ENCODE assay signal across 8 cellular contexts in the genomic region with DNA sequence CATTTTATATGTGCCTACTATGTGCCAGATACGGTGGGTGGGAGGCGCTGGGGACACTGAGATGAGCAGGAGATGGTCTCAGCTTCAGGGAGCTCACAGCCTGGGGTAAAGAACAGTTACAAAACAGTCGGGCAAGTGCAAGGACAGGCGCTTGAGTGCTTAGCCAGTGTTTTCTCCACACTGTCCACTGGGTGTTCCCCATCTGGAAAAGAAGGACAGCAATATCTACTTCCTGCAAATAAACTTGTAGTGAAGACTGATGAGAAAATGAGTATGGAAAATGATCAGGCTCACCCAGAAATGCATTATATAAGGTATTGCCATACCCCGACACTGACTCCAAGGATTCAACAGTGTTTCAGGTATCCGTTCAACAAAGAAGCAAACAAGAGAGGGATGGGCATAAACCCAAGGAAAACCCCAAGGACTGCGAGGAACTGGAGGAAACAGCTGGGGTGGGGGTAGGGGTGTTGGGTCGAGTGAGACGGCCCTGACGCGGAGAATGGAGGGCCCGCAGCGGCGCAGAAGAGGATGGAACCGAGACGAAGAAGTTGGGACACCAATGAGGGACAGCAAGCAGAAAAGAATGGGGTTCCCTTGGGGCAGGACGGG. TPM values are rescaled to one million over a fixed set of nuclear protein-coding genes. Genes with fewer than 3 reads are reported as not detected.
DNase-seq lines count a peak whose midpoint lies in the region; ATAC-seq, FAIRE-seq and TF ChIP-seq lines count a peak whose summit lies in the region.

No MANE protein-coding gene starts in this region.

- peaks cover 2% of the 10 kb centered on the region for H3K36me3 Mint-ChIP-seq in activated naive CD4-positive, alpha-beta T cell treated with anti-CD3 and anti-CD28 coated beads, Interleukin-2, amount 10 ng/mL, durations not matched to agents 7 days and 5 days

- peaks cover 3 to 19% (median 8%) of the 10 kb centered on the region in 4 experiments; a peak in 5 of 7 replicates for H3K27me3 ChIP-seq in H1 (replicated peaks in 1 of 4; ENCODE audit: control insufficient read depth in 3 of 4, extremely low read depth in 1 of 4, insufficient read depth in 3 of 4, low read length in 3 of 4)
- no peaks in the 10 kb centered on the region for H3K27me3 ChIP-seq in upper lobe of right lung

- no peak for DNase-seq in activated naive CD4-positive, alpha-beta T cell treated with anti-CD3 and anti-CD28 coated beads, Interleukin-2, amount 10 ng/mL, durations not matched to agents 7 days and 5 days
- DNase-seq in activated naive CD4-positive, alpha-beta T cell treated with anti-CD3 and anti-CD28 coated beads, Interleukin-2, amount 50 U/mL, for 16 hours: no peak
- DNase-seq in RCC 7860 (ENCODE audit: low spot score) (peak; percentile 32), H1 (ENCODE audit: low read depth in 1 of 2, low spot score in 2 of 2) (no peak), upper lobe of right lung (no peak), NCI-H446 treated with DMSO at 0.1 percent for 48 hours (lab: John Stamatoyannopoulos, UW) (no peak)

- H3K18ac ChIP-seq in H1 (ENCODE audit: extremely low read depth, low read length): no peak overlapping the region

- no peak overlapping the region for H2BK5ac ChIP-seq in H1 (ENCODE audit: low read depth, low read length)

- no peak overlapping the region for H2AFZ ChIP-seq in H1 (ENCODE audit: low read length)

- peaks cover 0 to 27% of the 10 kb centered on the region in 2 experiments; a peak in 2 of 4 replicates for H3K79me2 ChIP-seq in H1 (ENCODE audit: control insufficient read depth in 1 of 2, insufficient read depth in 2 of 2, low read length in 2 of 2)

- H3K27me3 Mint-ChIP-seq in activated naive CD4-positive, alpha-beta T cell treated with anti-CD3 and anti-CD28 coated beads, Interleukin-2, amount 10 ng/mL, durations not matched to agents 7 days and 5 days: peaks cover 12% of the 10 kb centered on the region

- H3K9me3 Mint-ChIP-seq in activated naive CD4-positive, alpha-beta T cell treated with anti-CD3 and anti-CD28 coated beads, Interleukin-2, amount 10 ng/mL, durations not matched to agents 7 days and 5 days: no peaks in the 10 kb centered on the region

- 23% methylated on average over 7 of the region's 17 CpGs; no CpG with 5 or more reads in 1 of the 2 experiments for WGBS in H1 (ENCODE audit: extremely low coverage in 1 of 2, insufficient coverage in 1 of 2, insufficient read length in 1 of 2, insufficient replicate concordance in 2 of 2, low coverage in 1 of 2, low lambda C conversion rate in 2 of 2, missing lambda C conversion rate in 1 of 2), 2 experiments
- WGBS in mesodermal cell (ENCODE audit: insufficient coverage in 2 of 2), 2 experiments: 2% methylated on average over 11 of the region's 17 CpGs; no CpG with 5 or more reads in 1 of the 2 experiments

- no peak for TF ChIP-seq POLR2A in H1 (IDR thresholded peaks at IDR 0.05; ENCODE audit: control extremely low read depth in 1 of 2, low read depth in 2 of 2, low read length in 2 of 2)

- no peak overlapping the region for H3K23ac ChIP-seq in H1 (ENCODE audit: insufficient read length)

- TF ChIP-seq CTCF in H1 (IDR thresholded peaks at IDR 0.05; ENCODE audit: control extremely low read depth in 1 of 3, insufficient read depth in 1 of 3, low read depth in 1 of 3, low read length in 3 of 3) (no peak), upper lobe of right lung (IDR thresholded peaks at IDR 0.05) (no peak)

- no peak for TF ChIP-seq RAD21 in H1 (IDR thresholded peaks at IDR 0.05 in 1 of 2, conservative IDR thresholded peaks at IDR 0.05 in 1 of 2; ENCODE audit: low read depth in 2 of 2, low read length in 2 of 2)

- no peak for TF ChIP-seq EP300 in H1 (IDR thresholded peaks at IDR 0.05; ENCODE audit: borderline replicate concordance in 1 of 2, low read depth in 2 of 2, low read length in 2 of 2)

- no peak overlapping the region for H2BK15ac ChIP-seq in H1 (ENCODE audit: low read length)

- peak; percentile 12 for FAIRE-seq in RCC 7860 (lab: Jason Lieb, UNC)
- no peak for FAIRE-seq in H1 (lab: Jason Lieb, UNC)

- H3K23me2 ChIP-seq in H1 (ENCODE audit: low read depth, low read length): peaks cover 4% of the 10 kb centered on the region; the same call in 1 of the 2 replicates

- H3K36me3 ChIP-seq in H1 (ENCODE audit: control insufficient read depth in 2 of 4, insufficient read depth in 4 of 4, low read length in 3 of 4) (no peaks in the 10 kb centered on the region), mesodermal cell (ENCODE audit: control insufficient read depth, insufficient read depth, low read length) (peaks cover 10% of the 10 kb centered on the region), upper lobe of right lung (no peaks in the 10 kb centered on the region)

- peak overlapping the region; percentile 91 for H3K4me3 Mint-ChIP-seq in activated naive CD4-positive, alpha-beta T cell treated with anti-CD3 and anti-CD28 coated beads, Interleukin-2, amount 10 ng/mL, durations not matched to agents 7 days and 5 days

- H2BK120ac ChIP-seq in H1 (replicated peaks; ENCODE audit: low read depth, low read length): no peak overlapping the region

- peaks cover 2 to 3% of the 10 kb centered on the region in 2 experiments for H4K20me1 ChIP-seq in H1 (replicated peaks in 1 of 2; ENCODE audit: control insufficient read depth in 1 of 2, insufficient read depth in 2 of 2, low read length in 2 of 2)

- no peak overlapping the region for H2AK5ac ChIP-seq in H1 (ENCODE audit: low read depth, low read length)

- ATAC-seq in upper lobe of right lung (peak; percentile 57), GM19467 (IDR thresholded peaks at IDR 0.05; ENCODE audit: unreplicated experiment) (no peak)

- no peak overlapping the region for H2BK20ac ChIP-seq in H1 (ENCODE audit: low read length)

- H3K56ac ChIP-seq in H1 (replicated peaks; ENCODE audit: insufficient read length, low read depth, low read length): no peak overlapping the region

- H3K9ac ChIP-seq in H1 (replicated peaks in 1 of 4; ENCODE audit: extremely low read depth in 1 of 4, low read depth in 3 of 4, low read length in 3 of 4): peak overlapping the region in 3 of 4 experiments; percentile 25 to 63 (median 47); a peak in 5 of 7 replicates

- no peak overlapping the region for H2BK12ac ChIP-seq in H1 (ENCODE audit: low read depth, low read length)

- CTCF ChIA-PET in activated naive CD4-positive, alpha-beta T cell treated with anti-CD3 and anti-CD28 coated beads, Interleukin-2, amount 10 ng/mL, durations not matched to agents 7 days and 5 days (lab: Charles Lee): no interaction called here
- CTCF ChIA-PET in H1 (lab: Charles Lee; ENCODE audit: partially characterized antibody): no interaction called here

- H3K4me3 ChIP-seq in H1 (ENCODE audit: extremely low read depth in 1 of 4, insufficient read depth in 2 of 4, low read depth in 3 of 4, low read length in 4 of 4): peak overlapping the region; percentile 55 to 84 (median 68)
- H3K4me3 ChIP-seq in mesodermal cell (ENCODE audit: extremely low read depth, insufficient read depth, low read length, poor library complexity, severe bottlenecking): peak overlapping the region; percentile 61
- peak overlapping the region; percentile 66 for H3K4me3 ChIP-seq in upper lobe of right lung

- H3K4ac ChIP-seq in H1 (replicated peaks; ENCODE audit: insufficient read length, low read depth, low read length): no peak overlapping the region

- no peak overlapping the region for H3K14ac ChIP-seq in H1 (ENCODE audit: insufficient read length)

- H3K27ac Mint-ChIP-seq in activated naive CD4-positive, alpha-beta T cell treated with anti-CD3 and anti-CD28 coated beads, Interleukin-2, amount 10 ng/mL, durations not matched to agents 7 days and 5 days: peak overlapping the region; percentile 68

- H3K4me1 ChIP-seq in H1 (replicated peaks in 1 of 4; ENCODE audit: control insufficient read depth in 3 of 4, insufficient read depth in 4 of 4, low read length in 3 of 4): peaks cover 0 to 11% (median 2%) of the 10 kb centered on the region in 4 experiments; a peak in 3 of 7 replicates
- H3K4me1 ChIP-seq in mesodermal cell (ENCODE audit: control insufficient read depth, insufficient read depth, low read length, poor library complexity, severe bottlenecking): peaks cover 13% of the 10 kb centered on the region
- no peaks in the 10 kb centered on the region for H3K4me1 ChIP-seq in upper lobe of right lung

- no peak overlapping the region for H4K5ac ChIP-seq in H1 (ENCODE audit: insufficient read length, low read depth, low read length)

- no peak overlapping the region for H4K91ac ChIP-seq in H1 (replicated peaks; ENCODE audit: insufficient read length, low read length)

- H3K4me2 ChIP-seq in H1 (ENCODE audit: insufficient read depth in 1 of 2, low read depth in 2 of 2, low read length in 2 of 2): peak overlapping the region; percentile 73 to 75

- no peaks in the 10 kb centered on the region for H3K9me3 ChIP-seq in H1 (ENCODE audit: insufficient read depth in 2 of 2, low read depth in 1 of 2, low read length in 1 of 2)
- no peaks in the 10 kb centered on the region for H3K9me3 ChIP-seq in mesodermal cell (ENCODE audit: control insufficient read depth, low read length)
- H3K9me3 ChIP-seq in upper lobe of right lung: no peaks in the 10 kb centered on the region

- no peaks in the 10 kb centered on the region for H3K79me1 ChIP-seq in H1 (ENCODE audit: low read depth, low read length)

- intact Hi-C loops in upper lobe of right lung (cut with DNase I): no loop called here

- H3K27ac ChIP-seq in H1 (ENCODE audit: low read depth, low read length) (no peak overlapping the region), mesodermal cell (ENCODE audit: low read depth, low read length, severe bottlenecking) (no peak overlapping the region), upper lobe of right lung (peak overlapping the region; percentile 30)

- POLR2A ChIA-PET in H1 (lab: Charles Lee; ENCODE audit: partially characterized antibody): no interaction called here

- H3K4me1 Mint-ChIP-seq in activated naive CD4-positive, alpha-beta T cell treated with anti-CD3 and anti-CD28 coated beads, Interleukin-2, amount 10 ng/mL, durations not matched to agents 7 days and 5 days: peaks cover 30% of the 10 kb centered on the region

- H4K8ac ChIP-seq in H1 (ENCODE audit: extremely low read depth, insufficient read depth, low read length): no peak overlapping the region

RNA-seq across cellular contexts. Expression of a gene that starts 0.8 kb away (rescaled TPM):
- total RNA-seq in H1 (2021; fragmentation: NEBNext Ultra II Directional; extraction: Animal tissue kit (Norgen Biotek cat#: 25700)): 15.0 and 20.8 TPM in 2 replicates
- polyA plus RNA-seq in H1 (2011; rRNA removed): 20.8 and 26.5 TPM in 2 replicates
- 18.3 TPM for polyA plus RNA-seq in H1 (2011; cell fraction: cytosol; rRNA removed)
- polyA plus RNA-seq in H1 (2011; cell fraction: nucleus; rRNA removed): 17.6 TPM
- polyA plus RNA-seq in H1 (2012, experiment 1 of 2): 17.0 to 19.0 TPM (median 18.3 TPM) in 4 replicates
- 10.9 TPM for polyA plus RNA-seq in H1 (2012, experiment 2 of 2)
- polyA plus RNA-seq in H1 (2013, experiment 1 of 2): 20.0 TPM
- polyA plus RNA-seq in H1 (2013, experiment 2 of 2): 20.8 TPM
- polyA minus RNA-seq in H1 (2011; rRNA and poly(A)+ RNA removed): 26.7 and 34.6 TPM in 2 replicates
- 12.8 TPM for polyA minus RNA-seq in H1 (2011; cell fraction: cytosol; rRNA and poly(A)+ RNA removed)
- polyA minus RNA-seq in H1 (2011; cell fraction: nucleus; rRNA and poly(A)+ RNA removed): 19.6 TPM
- polyA plus RNA-seq in mesodermal cell (2013, experiment 1 of 2): 53.5 TPM
- polyA plus RNA-seq in mesodermal cell (2013, experiment 2 of 2): 46.6 TPM
- total RNA-seq in upper lobe of right lung: 19.9 TPM

RNA-seq across cellular contexts. Expression of a gene that starts 35.7 kb away (rescaled TPM):
- not detected in 2 replicates for total RNA-seq in H1 (2021; fragmentation: NEBNext Ultra II Directional; extraction: Animal tissue kit (Norgen Biotek cat#: 25700))
- polyA plus RNA-seq in H1 (2011; rRNA removed): 0.17 and 0.49 TPM in 2 replicates
- 0.06 TPM for polyA plus RNA-seq in H1 (2011; cell fraction: cytosol; rRNA removed)
- polyA plus RNA-seq in H1 (2011; cell fraction: nucleus; rRNA removed): 0.54 TPM
- polyA plus RNA-seq in H1 (2012, experiment 1 of 2): 0.33 to 0.41 TPM in 2 of 4 replicates, not detected in the others
- 0.16 TPM for polyA plus RNA-seq in H1 (2012, experiment 2 of 2)
- polyA plus RNA-seq in H1 (2013, experiment 1 of 2): 0.26 TPM
- polyA plus RNA-seq in H1 (2013, experiment 2 of 2): 0.39 TPM
- polyA minus RNA-seq in H1 (2011; rRNA and poly(A)+ RNA removed): 0.22 TPM in 1 of 2 replicates, not detected in the other
- not detected for polyA minus RNA-seq in H1 (2011; cell fraction: cytosol; rRNA and poly(A)+ RNA removed)
- not detected for polyA minus RNA-seq in H1 (2011; cell fraction: nucleus; rRNA and poly(A)+ RNA removed)
- polyA plus RNA-seq in mesodermal cell (2013, experiment 1 of 2): not detected
- 0.81 TPM for polyA plus RNA-seq in mesodermal cell (2013, experiment 2 of 2)
- total RNA-seq in upper lobe of right lung: not detected

RNA-seq across cellular contexts. Expression of a gene that starts 43.5 kb away (rescaled TPM):
- total RNA-seq in H1 (2021; fragmentation: NEBNext Ultra II Directional; extraction: Animal tissue kit (Norgen Biotek cat#: 25700)): not detected in 2 replicates
- polyA plus RNA-seq in H1 (2011; rRNA removed): 0.06 and 0.35 TPM in 2 replicates
- polyA plus RNA-seq in H1 (2011; cell fraction: cytosol; rRNA removed): not detected
- 0.20 TPM for polyA plus RNA-seq in H1 (2011; cell fraction: nucleus; rRNA removed)
- not detected in 4 replicates for polyA plus RNA-seq in H1 (2012, experiment 1 of 2)
- not detected for polyA plus RNA-seq in H1 (2012, experiment 2 of 2)
- 0.08 TPM for polyA plus RNA-seq in H1 (2013, experiment 1 of 2)
- polyA plus RNA-seq in H1 (2013, experiment 2 of 2): not detected
- polyA minus RNA-seq in H1 (2011; rRNA and poly(A)+ RNA removed): not detected in 2 replicates
- polyA minus RNA-seq in H1 (2011; cell fraction: cytosol; rRNA and poly(A)+ RNA removed): not detected
- not detected for polyA minus RNA-seq in H1 (2011; cell fraction: nucleus; rRNA and poly(A)+ RNA removed)
- not detected for polyA plus RNA-seq in mesodermal cell (2013, experiment 1 of 2)
- polyA plus RNA-seq in mesodermal cell (2013, experiment 2 of 2): not detected
- not detected for total RNA-seq in upper lobe of right lung
